ENCODE assay signal across 8 cellular contexts in the genomic region with DNA sequence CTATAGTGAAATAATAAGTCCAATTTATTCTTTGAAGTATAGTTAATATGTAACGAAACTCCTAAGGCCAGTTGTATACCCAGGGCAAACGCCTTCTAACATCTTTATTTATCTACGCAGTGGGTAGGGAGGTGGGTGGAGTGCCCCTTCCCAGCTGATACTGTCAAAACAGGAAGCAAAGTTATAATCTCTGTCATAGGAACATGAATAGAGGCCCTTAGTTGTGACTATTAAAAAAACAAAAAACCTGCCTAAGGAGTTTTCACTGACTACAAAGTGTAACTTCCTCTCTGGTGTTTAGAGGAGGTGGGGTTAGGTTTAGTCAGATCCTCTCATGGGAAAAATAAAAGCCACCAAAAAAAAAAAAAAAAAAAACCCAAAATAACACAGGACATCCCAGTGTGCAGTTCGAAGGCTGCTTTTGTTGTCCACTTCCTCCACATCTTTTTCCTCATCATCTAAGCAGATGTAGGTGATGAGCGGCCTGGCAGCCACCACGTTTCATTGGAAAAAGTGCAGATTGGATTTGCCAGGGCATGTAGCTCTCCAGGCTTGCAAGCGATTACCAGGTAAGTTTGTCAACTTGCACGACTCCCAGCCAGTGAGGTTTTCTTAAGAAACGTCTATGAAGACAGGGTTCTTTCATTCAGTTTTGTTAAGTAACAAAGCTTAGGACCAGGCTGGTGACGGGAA. TPM values are rescaled to one million over a fixed set of nuclear protein-coding genes. Genes with fewer than 3 reads are reported as not detected.
A peak's percentile ranks its signal among the peaks of the same experiment; 100 is the strongest.
DNase-seq lines count a peak whose midpoint lies in the region; ATAC-seq and TF ChIP-seq lines count a peak whose summit lies in the region.

No MANE protein-coding gene starts in this region.

- H3K27me3 ChIP-seq in PC-9 (ENCODE audit: insufficient read depth, low read depth) = no peaks in the 10 kb centered on the region

- 0 out of 2 replicates have a peak overlapping the region, but pooled peaks have one; percentile 13 for H3K27ac ChIP-seq in PC-9

- peaks cover 54% of the 10 kb centered on the region for H3K4me1 ChIP-seq in PC-9 (replicated peaks; ENCODE audit: insufficient read depth)

- no peaks in the 10 kb centered on the region for H3K9me2 ChIP-seq in PC-9 (ENCODE audit: insufficient read depth)

- H3K9me3 Mint-ChIP-seq in effector memory CD8-positive, alpha-beta T cell = no peaks in the 10 kb centered on the region

- ATAC-seq in HG02884 (IDR thresholded peaks at IDR 0.05; ENCODE audit: unreplicated experiment) = peak; percentile 35
- peak; percentile 83 for ATAC-seq in effector memory CD8-positive, alpha-beta T cell (replicated peaks)
- ATAC-seq in sciatic nerve = peak; percentile 44

- H3K4me1 Mint-ChIP-seq in effector memory CD8-positive, alpha-beta T cell (ENCODE audit: low read depth in 2 of 2) = peaks cover 51 to 76% of the 10 kb centered on the region in 2 donors

- CTCF ChIA-PET in PC-9 (lab: Charles Lee) (interaction anchor here (0.6 kb wide), 1 partner anchor 31 kb away, joined by 10 read pairs; no protein-coding TSS in a partner anchor), HEK293T (lab: Yijun Ruan, JAX) (no interaction called here)

- H3F3A ChIP-seq in PC-9 (ENCODE audit: insufficient read depth, low read depth) = peaks cover 27% of the 10 kb centered on the region; the same call in 1 of the 2 replicates

- peak overlapping the region; percentile 94 to 95 for H3K27ac Mint-ChIP-seq in effector memory CD8-positive, alpha-beta T cell

- no peak overlapping the region for H3K4me3 ChIP-seq in PC-9

- no TSS peak for BruUV-seq in PC-9 (replicated peaks; lab: Mats Ljungman, UMichigan)

- H2AFZ ChIP-seq in PC-9 = no peak overlapping the region

- no peaks in the 10 kb centered on the region for H3K36me3 ChIP-seq in PC-9 (ENCODE audit: low read depth)

- no peaks in the 10 kb centered on the region for H3K27me3 Mint-ChIP-seq in effector memory CD8-positive, alpha-beta T cell

- H3K79me2 ChIP-seq in PC-9 (ENCODE audit: low read depth) = peaks cover 67% of the 10 kb centered on the region

- peak; percentile 32 for DNase-seq in NK-92 treated with Interleukin-12 subunit alpha and Interleukin-12 subunit beta, amount 100 ng/mL, for 24 hours (lab: John Stamatoyannopoulos, UW)
- DNase-seq in NK-92 (lab: John Stamatoyannopoulos, UW; ENCODE audit: unreplicated experiment) (no peak), PC-9 (no peak), sciatic nerve (ENCODE audit: low spot score) (no peak), T-helper 9 cell (no peak), HEK293T (ENCODE audit: extremely low spot score) (no peak)
- DNase-seq in effector memory CD8-positive, alpha-beta T cell = peak; percentile 26 to 49 (median 28)

- intact Hi-C loops in PC-9 (cut with micrococcal nuclease; ENCODE audit: unreplicated experiment) (no loop called here), sciatic nerve (cut with DNase I) (no loop called here)

- TF ChIP-seq CTCF in PC-9 (conservative IDR thresholded peaks at IDR 0.05) = no peak

- no peaks in the 10 kb centered on the region for H3K9me3 ChIP-seq in PC-9 (ENCODE audit: insufficient read depth, low read depth)

- H3K36me3 Mint-ChIP-seq in effector memory CD8-positive, alpha-beta T cell (ENCODE audit: insufficient read depth) = peaks cover 21% of the 10 kb centered on the region

- peak overlapping the region; percentile 85 to 96 for H3K4me3 Mint-ChIP-seq in effector memory CD8-positive, alpha-beta T cell

- H3K4me2 ChIP-seq in PC-9 = no peak overlapping the region

- POLR2A ChIA-PET in PC-9 (lab: Charles Lee; ENCODE audit: unreplicated experiment) (interaction anchor here (0.6 kb wide), 1 partner anchor 990 kb away, joined by 8 read pairs; no protein-coding TSS in a partner anchor), HEK293T (lab: Yijun Ruan, JAX) (no interaction called here)

- no peaks in the 10 kb centered on the region for H4K20me1 ChIP-seq in PC-9 (ENCODE audit: insufficient read depth)

TF ChIP-seq in HEK293T, 16 proteins besides CTCF, POLR2A, EP300 and RAD21:
- no peak for TF ChIP-seq ARNT (IDR thresholded peaks at IDR 0.05)
- no peak for TF ChIP-seq SUZ12 (IDR thresholded peaks at IDR 0.05)
- no peak for TF ChIP-seq FOXM1 (IDR thresholded peaks at IDR 0.05; ENCODE audit: borderline replicate concordance)
- no peak for TF ChIP-seq CTBP1 (IDR thresholded peaks at IDR 0.05; ENCODE audit: borderline replicate concordance)
- TF ChIP-seq BHLHE40 (IDR thresholded peaks at IDR 0.05; ENCODE audit: borderline replicate concordance) = no peak
- TF ChIP-seq FOXK2 (IDR thresholded peaks at IDR 0.05) = no peak
- no peak for TF ChIP-seq LEF1 (IDR thresholded peaks at IDR 0.05; ENCODE audit: borderline replicate concordance)
- TF ChIP-seq TARDBP (IDR thresholded peaks at IDR 0.05) = no peak
- no peak for TF ChIP-seq L3MBTL2 (conservative IDR thresholded peaks at IDR 0.05)
- TF ChIP-seq, protein P1, sequence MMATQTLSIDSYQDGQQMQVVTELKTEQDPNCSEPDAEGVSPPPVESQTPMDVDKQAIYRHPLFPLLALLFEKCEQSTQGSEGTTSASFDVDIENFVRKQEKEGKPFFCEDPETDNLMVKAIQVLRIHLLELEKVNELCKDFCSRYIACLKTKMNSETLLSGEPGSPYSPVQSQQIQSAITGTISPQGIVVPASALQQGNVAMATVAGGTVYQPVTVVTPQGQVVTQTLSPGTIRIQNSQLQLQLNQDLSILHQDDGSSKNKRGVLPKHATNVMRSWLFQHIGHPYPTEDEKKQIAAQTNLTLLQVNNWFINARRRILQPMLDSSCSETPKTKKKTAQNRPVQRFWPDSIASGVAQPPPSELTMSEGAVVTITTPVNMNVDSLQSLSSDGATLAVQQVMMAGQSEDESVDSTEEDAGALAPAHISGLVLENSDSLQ (IDR thresholded peaks at IDR 0.05) = no peak
- no peak for TF ChIP-seq NFRKB (IDR thresholded peaks at IDR 0.05)
- TF ChIP-seq ELF4 (IDR thresholded peaks at IDR 0.05) = no peak
- no peak for TF ChIP-seq HDGF (IDR thresholded peaks at IDR 0.05; ENCODE audit: borderline replicate concordance)
- no peak for TF ChIP-seq SP1 (IDR thresholded peaks at IDR 0.05)
- TF ChIP-seq FOXA1 (IDR thresholded peaks at IDR 0.05) = no peak
- TF ChIP-seq ZNF384 (IDR thresholded peaks at IDR 0.05) = no peak

RNA-seq across cellular contexts. Expression of a gene that starts 58.7 kb away (rescaled TPM):
- total RNA-seq in PC-9 (2021) = 108 and 125 TPM in 2 replicates
- 594 TPM for total RNA-seq in sciatic nerve

Comparison
In these comparisons a context has a peak if more than half of its experiments do, and no peak if none do; other contexts are left out.
1. DNase-seq: peak in NK-92 treated with Interleukin-12 subunit alpha and Interleukin-12 subunit beta, amount 100 ng/mL, for 24 hours (single experiment) and effector memory CD8-positive, alpha-beta T cell (3 of 3); none in NK-92 (single experiment), PC-9 (0 of 2), sciatic nerve (single experiment), T-helper 9 cell (single experiment) and HEK293T (single experiment).
2. Peak in every context shown above with its lines, with median percentiles within 50 percentile points of each other: ATAC-seq.